Comparison of ENCODE assay signal across 14 cellular contexts in the genomic region with DNA sequence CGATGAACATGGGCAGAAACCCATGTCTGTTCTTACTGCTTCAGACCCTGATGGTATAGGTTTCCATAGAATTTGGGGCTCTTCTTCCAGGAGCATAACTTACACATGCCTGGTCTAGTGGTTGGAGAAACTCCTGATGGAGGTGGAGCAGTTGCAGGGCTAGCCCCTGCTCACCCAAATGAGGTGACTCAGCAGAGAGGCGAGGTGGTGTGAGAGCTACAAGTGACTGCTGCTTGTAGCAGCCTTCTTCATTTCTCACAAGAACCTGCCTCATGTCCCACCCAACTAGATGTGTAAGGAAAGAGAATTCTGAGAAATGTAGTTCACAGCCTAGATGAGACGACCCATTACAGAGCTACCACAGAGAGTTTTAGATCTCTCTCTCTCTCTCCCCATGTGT.
DNase-seq lines count a peak whose midpoint lies in the region; ATAC-seq and TF ChIP-seq lines count a peak whose summit lies in the region.
"Had no signal": no experiment of that assay in that cellular context is flagged by ENCODE, and none has a peak within 500 bp of the region (broad histone marks: within the 10 kb centered on the region; RNA-seq: fewer than 3 reads in every experiment).

No MANE protein-coding gene starts in this region.

- peaks cover 6% of the 10 kb centered on the region for H3K4me1 ChIP-seq in mammary epithelial cell (ENCODE audit: insufficient read depth, low read length)
- H3K4me1 ChIP-seq: Caco-2 had no signal

- H3K27ac ChIP-seq in mammary epithelial cell (ENCODE audit: insufficient read depth, low read depth, low read length) = no peak overlapping the region
- H3K27ac ChIP-seq: 22Rv1, GM23248 had no signal

- no peaks in the 10 kb centered on the region for H4K20me1 ChIP-seq in mammary epithelial cell (ENCODE audit: insufficient read depth, low read length)

- no peaks in the 10 kb centered on the region for H3K9me3 ChIP-seq in mammary epithelial cell (replicated peaks; ENCODE audit: insufficient read depth, low read length)
- H3K9me3 ChIP-seq: Caco-2 had no signal

- no peak overlapping the region for H3K4me3 ChIP-seq in mammary epithelial cell (replicated peaks in 1 of 3; ENCODE audit: insufficient read depth in 1 of 3, low read depth in 2 of 3, low read length in 3 of 3)
- H3K4me3 ChIP-seq: GM23248 had no signal

- CTCF ChIA-PET in mammary epithelial cell (lab: Charles Lee; ENCODE audit: low non-redundant PET) = no interaction called here

- BruUV-seq in mammary epithelial cell (replicated peaks; lab: Mats Ljungman, UMichigan) = no TSS peak

- dilution Hi-C loops in mammary epithelial cell (cut with HindIII; ENCODE audit: low sequenced_read_pairs) = no loop called here

- no peaks in the 10 kb centered on the region for H3K36me3 ChIP-seq in mammary epithelial cell (ENCODE audit: insufficient read depth, low read length)

- H3K27me3 ChIP-seq in mammary epithelial cell (ENCODE audit: insufficient read depth, low read length) = no peaks in the 10 kb centered on the region

- no peak overlapping the region for H3K4me2 ChIP-seq in mammary epithelial cell (ENCODE audit: insufficient read depth, low read depth, low read length)

- H3K9ac ChIP-seq in mammary epithelial cell (ENCODE audit: insufficient read depth, low read length) = no peak overlapping the region
- H3K9ac ChIP-seq: GM23248 had no signal

- no peaks in the 10 kb centered on the region for H3K79me2 ChIP-seq in mammary epithelial cell (ENCODE audit: insufficient read depth, low read length)

- intact Hi-C loops in mammary epithelial cell (cut with micrococcal nuclease) = no loop called here

- ATAC-seq in HG03045 (IDR thresholded peaks at IDR 0.05; ENCODE audit: unreplicated experiment) (no peak), GM21619 (IDR thresholded peaks at IDR 0.05; ENCODE audit: unreplicated experiment) (no peak)
- ATAC-seq: HepG2 had no signal

- 59% methylated on average over 3 of the region's 3 CpGs for WGBS in mammary epithelial cell (ENCODE audit: low coverage, missing lambda C conversion rate)

- DNase-seq in NK-92 treated with Interleukin-12 subunit alpha and Interleukin-12 subunit beta, amount 100 ng/mL, for 24 hours (lab: John Stamatoyannopoulos, UW) = peak; percentile 6
- DNase-seq in NK-92 (lab: John Stamatoyannopoulos, UW; ENCODE audit: unreplicated experiment) = no peak
- peak; percentile 35 for DNase-seq in HT1080 (ENCODE audit: low read depth)
- peak; percentile 52 for DNase-seq in mammary epithelial cell
- peak; percentile 11 for DNase-seq in kidney tubule cell (ENCODE audit: low spot score)
- no peak for DNase-seq in SKM-1 treated with dmso at 0.1 percent for 144 hours (lab: John Stamatoyannopoulos, UW; ENCODE audit: unreplicated experiment)
- DNase-seq: Caco-2; CD8-positive, alpha-beta memory T cell; GM23248; H7 had no signal

- no peak overlapping the region for H2AFZ ChIP-seq in mammary epithelial cell (ENCODE audit: low read depth, low read length)
- H2AFZ ChIP-seq: GM23248 had no signal

- TF ChIP-seq CTCF in mammary epithelial cell (conservative IDR thresholded peaks at IDR 0.05 in 1 of 2, IDR thresholded peaks at IDR 0.05 in 1 of 2; ENCODE audit: extremely low read depth in 1 of 2, insufficient read depth in 1 of 2, low read depth in 1 of 2, low read length in 2 of 2) = no peak

- in situ Hi-C loops in mammary epithelial cell (cut with MboI; ENCODE audit: low sequenced_read_pairs in 2 of 2) = no loop called here

Comparison
In these comparisons a context has a peak if more than half of its experiments do, and no peak if none do; other contexts are left out.
1. DNase-seq: peak in NK-92 treated with Interleukin-12 subunit alpha and Interleukin-12 subunit beta, amount 100 ng/mL, for 24 hours (single experiment), HT1080 (single experiment), mammary epithelial cell (single experiment) and kidney tubule cell (single experiment); none in NK-92 (single experiment) and SKM-1 treated with dmso at 0.1 percent for 144 hours (single experiment).